In the genomic region with DNA sequence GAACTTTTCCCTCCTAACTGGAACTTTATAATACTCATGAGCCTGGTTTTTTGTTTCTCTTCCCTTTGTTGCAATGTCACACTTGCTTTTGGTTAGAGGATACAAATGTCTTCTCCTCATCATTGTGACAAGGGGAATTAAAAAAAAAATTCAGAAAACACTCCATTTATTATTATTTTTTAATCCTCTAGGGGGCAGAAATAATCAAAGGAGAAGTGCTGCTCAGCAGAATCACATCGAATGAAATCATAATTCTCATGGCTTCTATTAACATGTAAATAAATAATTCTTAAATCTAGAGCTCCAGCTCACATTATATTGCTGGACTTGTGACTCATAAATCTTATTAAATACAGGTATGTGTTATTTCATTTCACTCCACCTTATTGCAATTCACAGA, we compare ENCODE assay signal across 1 cellular context.
TF ChIP-seq lines count a peak whose summit lies in the region.

No MANE protein-coding gene starts in this region.

TF ChIP-seq in HepG2, 621 proteins besides CTCF, POLR2A, EP300 and RAD21 (continued from another document):
- TF ChIP-seq, protein P1, sequence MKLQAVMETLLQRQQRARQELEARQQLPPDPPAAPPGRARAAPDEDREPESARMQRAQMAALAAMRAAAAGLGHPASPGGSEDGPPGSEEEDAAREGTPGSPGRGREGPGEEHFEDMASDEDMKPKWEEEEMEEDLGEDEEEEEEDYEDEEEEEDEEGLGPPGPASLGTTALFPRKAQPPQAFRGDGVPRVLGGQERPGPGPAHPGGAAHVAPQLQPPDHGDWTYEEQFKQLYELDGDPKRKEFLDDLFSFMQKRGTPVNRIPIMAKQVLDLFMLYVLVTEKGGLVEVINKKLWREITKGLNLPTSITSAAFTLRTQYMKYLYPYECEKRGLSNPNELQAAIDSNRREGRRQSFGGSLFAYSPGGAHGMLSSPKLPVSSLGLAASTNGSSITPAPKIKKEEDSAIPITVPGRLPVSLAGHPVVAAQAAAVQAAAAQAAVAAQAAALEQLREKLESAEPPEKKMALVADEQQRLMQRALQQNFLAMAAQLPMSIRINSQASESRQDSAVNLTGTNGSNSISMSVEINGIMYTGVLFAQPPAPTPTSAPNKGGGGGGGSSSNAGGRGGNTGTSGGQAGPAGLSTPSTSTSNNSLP (IDR thresholded peaks at IDR 0.05; ENCODE audit: low read depth, low read length): peak; percentile 42; the same call in 1 of the 2 replicates
